In genomic region chr15:36080759-36081158, GRCh38 we compare ENCODE assay signal across 25 cellular contexts.
DNase-seq lines count a peak whose midpoint lies in the region; ATAC-seq, FAIRE-seq and TF ChIP-seq lines count a peak whose summit lies in the region.
"Had no signal": no experiment of that assay in that cellular context is flagged by ENCODE, and none has a peak within 500 bp of the region (broad histone marks: within the 10 kb centered on the region; RNA-seq: fewer than 3 reads in every experiment).

No MANE protein-coding gene starts in this region.

- DNase-seq in astrocyte of the cerebellum (ENCODE audit: low read depth) (peak; percentile 2), epithelial cell of proximal tubule (ENCODE audit: low read depth) (peak; percentile 44), left ventricle myocardium superior (peak; percentile 46), posterior vena cava (ENCODE audit: low spot score) (peak; percentile 76), KBM-7 (no peak), ovary (no peak), GM12891 (ENCODE audit: insufficient read length, low spot score) (no peak)
- DNase-seq: CD4-positive, CD25-positive, alpha-beta regulatory T cell; DMS153; DND-41; GOT3; HCEC 1CT; Kasumi-1; NCI-H1105; NCI-H1436 treated with DMSO at 0.1 percent for 48 hours; NCI-H187 treated with DMSO at 0.1 percent for 48 hours; NCI-H2107; NCI-H446; NCI-H524 treated with DMSO at 0.1 percent for 48 hours; NCI-H774; PC-3 had no signal

- WGBS in ovary, 3 donors = 48 to 67% (median 63%) methylated on average over 4 of the region's 4 CpGs

- TF ChIP-seq POLR2A in ovary (IDR thresholded peaks at IDR 0.05) (no peak), GM12891 (IDR thresholded peaks at IDR 0.05; ENCODE audit: low read depth, low read length) (no peak)

- no peak overlapping the region for H3K27ac ChIP-seq in ovary
- H3K27ac ChIP-seq: BLaER1, SJSA1 had no signal

- TF ChIP-seq EP300 in ovary (IDR thresholded peaks at IDR 0.05) = no peak

- no peaks in the 10 kb centered on the region for H3K9me3 ChIP-seq in ovary
- H3K9me3 ChIP-seq: SJSA1 had no signal

- no peak overlapping the region for H3K4me3 ChIP-seq in astrocyte of the cerebellum (ENCODE audit: low read depth, low read length)
- H3K4me3 ChIP-seq in epithelial cell of proximal tubule (ENCODE audit: low read depth, low read length) = no peak overlapping the region
- no peak overlapping the region for H3K4me3 ChIP-seq in ovary
- H3K4me3 ChIP-seq: BLaER1, SJSA1 had no signal

- H3K36me3 ChIP-seq in ovary = no peaks in the 10 kb centered on the region
- H3K36me3 ChIP-seq: BLaER1, SJSA1 had no signal

- peak; percentile 99 for ATAC-seq in left ventricle myocardium superior
- ATAC-seq: PC-3 had no signal

- in situ Hi-C loops in astrocyte of the cerebellum (cut with HindIII; ENCODE audit: low sequenced_read_pairs) (no loop called here), KBM-7 (cut with MboI; ENCODE audit: low pct_unique_long_range_greater_than_20kb, low sequenced_read_pairs) (no loop called here)

- H3K27me3 ChIP-seq in ovary = no peaks in the 10 kb centered on the region
- H3K27me3 ChIP-seq: BLaER1, SJSA1 had no signal

- no peak for FAIRE-seq in GM12891 (lab: Jason Lieb, UNC)
- FAIRE-seq: A204.1, GM18507 had no signal

- intact Hi-C loops in left ventricle myocardium superior (cut with micrococcal nuclease) (no loop called here), posterior vena cava (cut with DNase I) (no loop called here), ovary (cut with DNase I) (no loop called here)

- H3K4me1 ChIP-seq in ovary (ENCODE audit: insufficient read depth) = no peaks in the 10 kb centered on the region
- H3K4me1 ChIP-seq: BLaER1, SJSA1 had no signal

- TF ChIP-seq CTCF in astrocyte of the cerebellum (IDR thresholded peaks at IDR 0.05; ENCODE audit: low read depth, low read length, missing control alignments) (no peak), epithelial cell of proximal tubule (conservative IDR thresholded peaks at IDR 0.05; ENCODE audit: low read depth, low read length) (no peak), ovary (IDR thresholded peaks at IDR 0.05) (no peak)

TF ChIP-seq in GM12891, 5 proteins besides CTCF, POLR2A, EP300 and RAD21:
- no peak for TF ChIP-seq SPI1 (IDR thresholded peaks at IDR 0.05; ENCODE audit: low read depth, low read length)
- TF ChIP-seq PAX5 (IDR thresholded peaks at IDR 0.05; ENCODE audit: insufficient read depth, low read length, severe bottlenecking) = no peak
- TF ChIP-seq POU2F2 (IDR thresholded peaks at IDR 0.05; ENCODE audit: low read depth, low read length) = no peak
- no peak for TF ChIP-seq POLR2AphosphoS5 (IDR thresholded peaks at IDR 0.05; ENCODE audit: low read depth, low read length)
- no peak for TF ChIP-seq TAF1 (IDR thresholded peaks at IDR 0.05; ENCODE audit: low read depth, low read length)

Comparison
In these comparisons a context has a peak if more than half of its experiments do, and no peak if none do; other contexts are left out.
1. DNase-seq: peak in astrocyte of the cerebellum (single experiment), epithelial cell of proximal tubule (single experiment), left ventricle myocardium superior (single experiment) and posterior vena cava (single experiment); none in KBM-7 (single experiment), ovary (0 of 5) and GM12891 (single experiment).